In the genomic region with DNA sequence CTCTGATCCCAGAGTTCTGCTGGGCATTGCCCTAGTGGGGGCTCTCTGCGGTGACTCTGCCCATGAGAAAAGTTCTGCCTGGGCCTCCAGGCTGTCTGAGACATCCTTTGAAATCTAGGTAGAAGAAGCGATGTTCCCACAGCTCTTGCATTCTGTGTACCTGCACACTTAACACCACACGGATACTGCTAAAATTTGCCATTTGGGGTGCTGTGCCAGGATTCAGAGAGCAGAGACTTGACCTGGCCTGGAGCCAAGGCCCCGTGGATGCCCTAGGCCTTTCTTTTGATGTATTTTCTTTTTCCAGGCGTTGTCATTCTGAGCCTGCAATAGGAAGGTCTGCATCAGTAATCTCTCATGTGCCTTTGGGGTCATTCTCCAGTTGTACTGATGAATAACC, we compare ENCODE assay signal across 16 cellular contexts.
A peak's percentile ranks its signal among the peaks of the same experiment; 100 is the strongest.
DNase-seq lines count a peak whose midpoint lies in the region; ATAC-seq and TF ChIP-seq lines count a peak whose summit lies in the region.
"Had no signal": no experiment of that assay in that cellular context is flagged by ENCODE, and none has a peak within 500 bp of the region (broad histone marks: within the 10 kb centered on the region; RNA-seq: fewer than 3 reads in every experiment).

No MANE protein-coding gene starts in this region.

- H3K4me3 Mint-ChIP-seq in effector memory CD8-positive, alpha-beta T cell: no peak overlapping the region

- no peaks in the 10 kb centered on the region for H3K9me3 Mint-ChIP-seq in effector memory CD8-positive, alpha-beta T cell

- no peak overlapping the region for H3K4me3 ChIP-seq in epithelial cell of esophagus (ENCODE audit: low read length)
- H3K4me3 ChIP-seq: gastroesophageal sphincter, MG63, ovary had no signal

- TF ChIP-seq CTCF in GM12874 (IDR thresholded peaks at IDR 0.05; ENCODE audit: insufficient read depth, low read depth, low read length): peak; percentile 22; the same call in 1 of the 2 replicates
- TF ChIP-seq CTCF in epithelial cell of esophagus (IDR thresholded peaks at IDR 0.05; ENCODE audit: insufficient read depth, low read depth, low read length, missing control alignments): peak; percentile 16

- peaks cover 0 to 17% of the 10 kb centered on the region in 2 donors for H3K4me1 Mint-ChIP-seq in effector memory CD8-positive, alpha-beta T cell (ENCODE audit: low read depth in 2 of 2)

- no peak overlapping the region for H3K27ac Mint-ChIP-seq in effector memory CD8-positive, alpha-beta T cell

- ATAC-seq in effector memory CD8-positive, alpha-beta T cell (replicated peaks): no peak
- no peak for ATAC-seq in GM18517 (IDR thresholded peaks at IDR 0.05; ENCODE audit: unreplicated experiment)
- ATAC-seq: gastroesophageal sphincter had no signal

- no peaks in the 10 kb centered on the region for H3K36me3 Mint-ChIP-seq in effector memory CD8-positive, alpha-beta T cell (ENCODE audit: insufficient read depth)

- H3K27me3 Mint-ChIP-seq in effector memory CD8-positive, alpha-beta T cell: no peaks in the 10 kb centered on the region

- peak; percentile 1 for DNase-seq in DMS153 (lab: John Stamatoyannopoulos, UW)
- DNase-seq in DMS153 treated with DMSO at 0.1 percent for 48 hours (lab: John Stamatoyannopoulos, UW; ENCODE audit: unreplicated experiment): no peak
- peak; percentile 9 for DNase-seq in OCI-M1 (lab: John Stamatoyannopoulos, UW)
- peak; percentile 16 for DNase-seq in epithelial cell of esophagus (ENCODE audit: low read depth)
- DNase-seq in effector memory CD8-positive, alpha-beta T cell: no peak
- no peak for DNase-seq in T1000 (lab: John Stamatoyannopoulos, UW)
- DNase-seq: 8988T; activated effector memory CD4-positive, alpha-beta T cell treated with anti-CD3 and anti-CD28 coated beads, Interleukin-2, amount 50 U/mL, for 16 hours; MG63; NCI-H187 treated with DMSO at 0.1 percent for 48 hours; NCI-H524 treated with DMSO at 0.1 percent for 48 hours; ovary; T-helper 1 cell had no signal

Comparison
In these comparisons a context has a peak if more than half of its experiments do, and no peak if none do; other contexts are left out.
1. DNase-seq: peak in DMS153 (single experiment), OCI-M1 (single experiment) and epithelial cell of esophagus (single experiment); none in DMS153 treated with DMSO at 0.1 percent for 48 hours (single experiment), effector memory CD8-positive, alpha-beta T cell (0 of 3) and T1000 (single experiment).